In genomic region chr3:165874663-165875489, GRCh38 we compare ENCODE assay signal across 1 cellular context.
TF ChIP-seq lines count a peak whose summit lies in the region.

No MANE protein-coding gene starts in this region.

TF ChIP-seq in HepG2, 621 proteins besides CTCF, POLR2A, EP300 and RAD21 (continued from another document and continues in another):
- TF ChIP-seq, protein P1, sequence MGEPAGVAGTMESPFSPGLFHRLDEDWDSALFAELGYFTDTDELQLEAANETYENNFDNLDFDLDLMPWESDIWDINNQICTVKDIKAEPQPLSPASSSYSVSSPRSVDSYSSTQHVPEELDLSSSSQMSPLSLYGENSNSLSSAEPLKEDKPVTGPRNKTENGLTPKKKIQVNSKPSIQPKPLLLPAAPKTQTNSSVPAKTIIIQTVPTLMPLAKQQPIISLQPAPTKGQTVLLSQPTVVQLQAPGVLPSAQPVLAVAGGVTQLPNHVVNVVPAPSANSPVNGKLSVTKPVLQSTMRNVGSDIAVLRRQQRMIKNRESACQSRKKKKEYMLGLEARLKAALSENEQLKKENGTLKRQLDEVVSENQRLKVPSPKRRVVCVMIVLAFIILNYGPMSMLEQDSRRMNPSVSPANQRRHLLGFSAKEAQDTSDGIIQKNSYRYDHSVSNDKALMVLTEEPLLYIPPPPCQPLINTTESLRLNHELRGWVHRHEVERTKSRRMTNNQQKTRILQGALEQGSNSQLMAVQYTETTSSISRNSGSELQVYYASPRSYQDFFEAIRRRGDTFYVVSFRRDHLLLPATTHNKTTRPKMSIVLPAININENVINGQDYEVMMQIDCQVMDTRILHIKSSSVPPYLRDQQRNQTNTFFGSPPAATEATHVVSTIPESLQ (CRISPR knock-in tag; conservative IDR thresholded peaks at IDR 0.05), result no peak
- TF ChIP-seq MTF2 (CRISPR knock-in tag; IDR thresholded peaks at IDR 0.05; ENCODE audit: borderline replicate concordance) (no peak), ZMAT5 (CRISPR knock-in tag; IDR thresholded peaks at IDR 0.05; ENCODE audit: borderline replicate concordance, low read depth) (no peak), BRCA1 (CRISPR knock-in tag; IDR thresholded peaks at IDR 0.05) (peak; percentile 78; the same call in 1 of the 2 replicates), MYC (CRISPR knock-in tag; IDR thresholded peaks at IDR 0.05; ENCODE audit: borderline replicate concordance) (no peak), ZNF230 (CRISPR knock-in tag; IDR thresholded peaks at IDR 0.05) (no peak), RXRA (CRISPR knock-in tag; IDR thresholded peaks at IDR 0.05) (no peak), ZNF235 (CRISPR knock-in tag; IDR thresholded peaks at IDR 0.05; ENCODE audit: borderline replicate concordance) (peak; percentile 80; the same call in 1 of the 2 replicates), ELF3 (CRISPR knock-in tag; IDR thresholded peaks at IDR 0.05) (0 out of 2 replicates have a peak, but pooled peaks have one; percentile 12), FOXP1 (IDR thresholded peaks at IDR 0.05) (no peak), FOXP1 (CRISPR knock-in tag; IDR thresholded peaks at IDR 0.05) (no peak), ZBTB25 (CRISPR knock-in tag; IDR thresholded peaks at IDR 0.05) (0 out of 2 replicates have a peak, but pooled peaks have one; percentile 42), ZNF615 (CRISPR knock-in tag; IDR thresholded peaks at IDR 0.05; ENCODE audit: borderline replicate concordance) (0 out of 2 replicates have a peak, but pooled peaks have one; percentile 42), MED8 (CRISPR knock-in tag; IDR thresholded peaks at IDR 0.05; ENCODE audit: insufficient replicate concordance) (peak; percentile 56), HIVEP1 (CRISPR knock-in tag; IDR thresholded peaks at IDR 0.05) (no peak), ZNF256 (CRISPR knock-in tag; conservative IDR thresholded peaks at IDR 0.05) (0 out of 2 replicates have a peak, but pooled peaks have one; percentile 64), RFXANK (CRISPR knock-in tag; IDR thresholded peaks at IDR 0.05) (no peak), TAF1 (CRISPR knock-in tag; IDR thresholded peaks at IDR 0.05) (peak; percentile 73), KDM3A (CRISPR knock-in tag; IDR thresholded peaks at IDR 0.05; ENCODE audit: low read depth) (0 out of 2 replicates have a peak, but pooled peaks have one; percentile 18), MAFG (CRISPR knock-in tag; IDR thresholded peaks at IDR 0.05) (peak; percentile 88), GZF1 (CRISPR knock-in tag; IDR thresholded peaks at IDR 0.05) (peak; percentile 58; the same call in 1 of the 2 replicates), ZNF605 (CRISPR knock-in tag; IDR thresholded peaks at IDR 0.05) (peak; percentile 67), PAF1 (CRISPR knock-in tag; IDR thresholded peaks at IDR 0.05) (no peak), EHMT2 (IDR thresholded peaks at IDR 0.05; ENCODE audit: borderline replicate concordance, low read depth, low read length) (peak; percentile 67; the same call in 1 of the 2 replicates), NFYB (CRISPR knock-in tag; IDR thresholded peaks at IDR 0.05) (no peak), FOXJ3 (CRISPR knock-in tag; IDR thresholded peaks at IDR 0.05; ENCODE audit: borderline replicate concordance) (0 out of 2 replicates have a peak, but pooled peaks have one; percentile 35), ZNF644 (CRISPR knock-in tag; IDR thresholded peaks at IDR 0.05; ENCODE audit: low read depth) (peak; percentile 77), TFDP1 (CRISPR knock-in tag; IDR thresholded peaks at IDR 0.05; ENCODE audit: borderline replicate concordance) (no peak), ZNF576 (CRISPR knock-in tag; IDR thresholded peaks at IDR 0.05) (no peak), ZNF263 (CRISPR knock-in tag; IDR thresholded peaks at IDR 0.05) (0 out of 2 replicates have a peak, but pooled peaks have one; percentile 19), FOSL2 (CRISPR knock-in tag; IDR thresholded peaks at IDR 0.05) (peak; percentile 82), EED (CRISPR knock-in tag; IDR thresholded peaks at IDR 0.05) (0 out of 2 replicates have a peak, but pooled peaks have one; percentile 67), ZNF367 (CRISPR knock-in tag; IDR thresholded peaks at IDR 0.05; ENCODE audit: borderline replicate concordance) (0 out of 2 replicates have a peak, but pooled peaks have one; percentile 38), DR1 (CRISPR knock-in tag; IDR thresholded peaks at IDR 0.05) (peak; percentile 80; the same call in 1 of the 2 replicates), ZNF788 (CRISPR knock-in tag; IDR thresholded peaks at IDR 0.05; ENCODE audit: borderline replicate concordance) (peak; percentile 37; the same call in 1 of the 2 replicates), TP53 (CRISPR knock-in tag; conservative IDR thresholded peaks at IDR 0.05) (peak; percentile 81; the same call in 1 of the 2 replicates), MIER2 (CRISPR knock-in tag; IDR thresholded peaks at IDR 0.05) (0 out of 2 replicates have a peak, but pooled peaks have one; percentile 58), SIN3A (IDR thresholded peaks at IDR 0.05; ENCODE audit: borderline replicate concordance, low read depth, low read length) (no peak; the same call in 1 of the 2 replicates)
- TF ChIP-seq, protein P2, sequence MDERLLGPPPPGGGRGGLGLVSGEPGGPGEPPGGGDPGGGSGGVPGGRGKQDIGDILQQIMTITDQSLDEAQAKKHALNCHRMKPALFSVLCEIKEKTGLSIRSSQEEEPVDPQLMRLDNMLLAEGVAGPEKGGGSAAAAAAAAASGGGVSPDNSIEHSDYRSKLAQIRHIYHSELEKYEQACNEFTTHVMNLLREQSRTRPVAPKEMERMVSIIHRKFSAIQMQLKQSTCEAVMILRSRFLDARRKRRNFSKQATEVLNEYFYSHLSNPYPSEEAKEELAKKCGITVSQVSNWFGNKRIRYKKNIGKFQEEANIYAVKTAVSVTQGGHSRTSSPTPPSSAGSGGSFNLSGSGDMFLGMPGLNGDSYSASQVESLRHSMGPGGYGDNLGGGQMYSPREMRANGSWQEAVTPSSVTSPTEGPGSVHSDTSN (CRISPR knock-in tag; IDR thresholded peaks at IDR 0.05), result no peak
- TF ChIP-seq, protein P3, sequence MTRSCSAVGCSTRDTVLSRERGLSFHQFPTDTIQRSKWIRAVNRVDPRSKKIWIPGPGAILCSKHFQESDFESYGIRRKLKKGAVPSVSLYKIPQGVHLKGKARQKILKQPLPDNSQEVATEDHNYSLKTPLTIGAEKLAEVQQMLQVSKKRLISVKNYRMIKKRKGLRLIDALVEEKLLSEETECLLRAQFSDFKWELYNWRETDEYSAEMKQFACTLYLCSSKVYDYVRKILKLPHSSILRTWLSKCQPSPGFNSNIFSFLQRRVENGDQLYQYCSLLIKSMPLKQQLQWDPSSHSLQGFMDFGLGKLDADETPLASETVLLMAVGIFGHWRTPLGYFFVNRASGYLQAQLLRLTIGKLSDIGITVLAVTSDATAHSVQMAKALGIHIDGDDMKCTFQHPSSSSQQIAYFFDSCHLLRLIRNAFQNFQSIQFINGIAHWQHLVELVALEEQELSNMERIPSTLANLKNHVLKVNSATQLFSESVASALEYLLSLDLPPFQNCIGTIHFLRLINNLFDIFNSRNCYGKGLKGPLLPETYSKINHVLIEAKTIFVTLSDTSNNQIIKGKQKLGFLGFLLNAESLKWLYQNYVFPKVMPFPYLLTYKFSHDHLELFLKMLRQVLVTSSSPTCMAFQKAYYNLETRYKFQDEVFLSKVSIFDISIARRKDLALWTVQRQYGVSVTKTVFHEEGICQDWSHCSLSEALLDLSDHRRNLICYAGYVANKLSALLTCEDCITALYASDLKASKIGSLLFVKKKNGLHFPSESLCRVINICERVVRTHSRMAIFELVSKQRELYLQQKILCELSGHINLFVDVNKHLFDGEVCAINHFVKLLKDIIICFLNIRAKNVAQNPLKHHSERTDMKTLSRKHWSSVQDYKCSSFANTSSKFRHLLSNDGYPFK (CRISPR knock-in tag; IDR thresholded peaks at IDR 0.05; ENCODE audit: borderline replicate concordance), result peak; percentile 25; the same call in 1 of the 2 replicates
- TF ChIP-seq, protein P4, sequence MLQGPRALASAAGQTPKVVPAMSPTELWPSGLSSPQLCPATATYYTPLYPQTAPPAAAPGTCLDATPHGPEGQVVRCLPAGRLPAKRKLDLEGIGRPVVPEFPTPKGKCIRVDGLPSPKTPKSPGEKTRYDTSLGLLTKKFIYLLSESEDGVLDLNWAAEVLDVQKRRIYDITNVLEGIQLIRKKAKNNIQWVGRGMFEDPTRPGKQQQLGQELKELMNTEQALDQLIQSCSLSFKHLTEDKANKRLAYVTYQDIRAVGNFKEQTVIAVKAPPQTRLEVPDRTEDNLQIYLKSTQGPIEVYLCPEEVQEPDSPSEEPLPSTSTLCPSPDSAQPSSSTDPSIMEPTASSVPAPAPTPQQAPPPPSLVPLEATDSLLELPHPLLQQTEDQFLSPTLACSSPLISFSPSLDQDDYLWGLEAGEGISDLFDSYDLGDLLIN (CRISPR knock-in tag; IDR thresholded peaks at IDR 0.05; ENCODE audit: borderline replicate concordance), result no peak
- TF ChIP-seq, protein P5, sequence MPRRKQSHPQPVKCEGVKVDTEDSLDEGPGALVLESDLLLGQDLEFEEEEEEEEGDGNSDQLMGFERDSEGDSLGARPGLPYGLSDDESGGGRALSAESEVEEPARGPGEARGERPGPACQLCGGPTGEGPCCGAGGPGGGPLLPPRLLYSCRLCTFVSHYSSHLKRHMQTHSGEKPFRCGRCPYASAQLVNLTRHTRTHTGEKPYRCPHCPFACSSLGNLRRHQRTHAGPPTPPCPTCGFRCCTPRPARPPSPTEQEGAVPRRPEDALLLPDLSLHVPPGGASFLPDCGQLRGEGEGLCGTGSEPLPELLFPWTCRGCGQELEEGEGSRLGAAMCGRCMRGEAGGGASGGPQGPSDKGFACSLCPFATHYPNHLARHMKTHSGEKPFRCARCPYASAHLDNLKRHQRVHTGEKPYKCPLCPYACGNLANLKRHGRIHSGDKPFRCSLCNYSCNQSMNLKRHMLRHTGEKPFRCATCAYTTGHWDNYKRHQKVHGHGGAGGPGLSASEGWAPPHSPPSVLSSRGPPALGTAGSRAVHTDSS (CRISPR knock-in tag; conservative IDR thresholded peaks at IDR 0.05), result no peak
- TF ChIP-seq, protein P6, sequence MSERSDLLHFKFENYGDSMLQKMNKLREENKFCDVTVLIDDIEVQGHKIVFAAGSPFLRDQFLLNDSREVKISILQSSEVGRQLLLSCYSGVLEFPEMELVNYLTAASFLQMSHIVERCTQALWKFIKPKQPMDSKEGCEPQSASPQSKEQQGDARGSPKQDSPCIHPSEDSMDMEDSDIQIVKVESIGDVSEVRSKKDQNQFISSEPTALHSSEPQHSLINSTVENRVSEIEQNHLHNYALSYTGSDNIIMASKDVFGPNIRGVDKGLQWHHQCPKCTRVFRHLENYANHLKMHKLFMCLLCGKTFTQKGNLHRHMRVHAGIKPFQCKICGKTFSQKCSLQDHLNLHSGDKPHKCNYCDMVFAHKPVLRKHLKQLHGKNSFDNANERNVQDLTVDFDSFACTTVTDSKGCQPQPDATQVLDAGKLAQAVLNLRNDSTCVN (CRISPR knock-in tag; IDR thresholded peaks at IDR 0.05; ENCODE audit: borderline replicate concordance), result 0 out of 2 replicates have a peak, but pooled peaks have one; percentile 47
- TF ChIP-seq, protein P7, sequence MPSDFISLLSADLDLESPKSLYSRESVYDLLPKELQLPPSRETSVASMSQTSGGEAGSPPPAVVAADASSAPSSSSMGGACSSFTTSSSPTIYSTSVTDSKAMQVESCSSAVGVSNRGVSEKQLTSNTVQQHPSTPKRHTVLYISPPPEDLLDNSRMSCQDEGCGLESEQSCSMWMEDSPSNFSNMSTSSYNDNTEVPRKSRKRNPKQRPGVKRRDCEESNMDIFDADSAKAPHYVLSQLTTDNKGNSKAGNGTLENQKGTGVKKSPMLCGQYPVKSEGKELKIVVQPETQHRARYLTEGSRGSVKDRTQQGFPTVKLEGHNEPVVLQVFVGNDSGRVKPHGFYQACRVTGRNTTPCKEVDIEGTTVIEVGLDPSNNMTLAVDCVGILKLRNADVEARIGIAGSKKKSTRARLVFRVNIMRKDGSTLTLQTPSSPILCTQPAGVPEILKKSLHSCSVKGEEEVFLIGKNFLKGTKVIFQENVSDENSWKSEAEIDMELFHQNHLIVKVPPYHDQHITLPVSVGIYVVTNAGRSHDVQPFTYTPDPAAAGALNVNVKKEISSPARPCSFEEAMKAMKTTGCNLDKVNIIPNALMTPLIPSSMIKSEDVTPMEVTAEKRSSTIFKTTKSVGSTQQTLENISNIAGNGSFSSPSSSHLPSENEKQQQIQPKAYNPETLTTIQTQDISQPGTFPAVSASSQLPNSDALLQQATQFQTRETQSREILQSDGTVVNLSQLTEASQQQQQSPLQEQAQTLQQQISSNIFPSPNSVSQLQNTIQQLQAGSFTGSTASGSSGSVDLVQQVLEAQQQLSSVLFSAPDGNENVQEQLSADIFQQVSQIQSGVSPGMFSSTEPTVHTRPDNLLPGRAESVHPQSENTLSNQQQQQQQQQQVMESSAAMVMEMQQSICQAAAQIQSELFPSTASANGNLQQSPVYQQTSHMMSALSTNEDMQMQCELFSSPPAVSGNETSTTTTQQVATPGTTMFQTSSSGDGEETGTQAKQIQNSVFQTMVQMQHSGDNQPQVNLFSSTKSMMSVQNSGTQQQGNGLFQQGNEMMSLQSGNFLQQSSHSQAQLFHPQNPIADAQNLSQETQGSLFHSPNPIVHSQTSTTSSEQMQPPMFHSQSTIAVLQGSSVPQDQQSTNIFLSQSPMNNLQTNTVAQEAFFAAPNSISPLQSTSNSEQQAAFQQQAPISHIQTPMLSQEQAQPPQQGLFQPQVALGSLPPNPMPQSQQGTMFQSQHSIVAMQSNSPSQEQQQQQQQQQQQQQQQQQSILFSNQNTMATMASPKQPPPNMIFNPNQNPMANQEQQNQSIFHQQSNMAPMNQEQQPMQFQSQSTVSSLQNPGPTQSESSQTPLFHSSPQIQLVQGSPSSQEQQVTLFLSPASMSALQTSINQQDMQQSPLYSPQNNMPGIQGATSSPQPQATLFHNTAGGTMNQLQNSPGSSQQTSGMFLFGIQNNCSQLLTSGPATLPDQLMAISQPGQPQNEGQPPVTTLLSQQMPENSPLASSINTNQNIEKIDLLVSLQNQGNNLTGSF (CRISPR knock-in tag; IDR thresholded peaks at IDR 0.05), result no peak
